ENCODE assay signal across 13 cellular contexts in the genomic region with DNA sequence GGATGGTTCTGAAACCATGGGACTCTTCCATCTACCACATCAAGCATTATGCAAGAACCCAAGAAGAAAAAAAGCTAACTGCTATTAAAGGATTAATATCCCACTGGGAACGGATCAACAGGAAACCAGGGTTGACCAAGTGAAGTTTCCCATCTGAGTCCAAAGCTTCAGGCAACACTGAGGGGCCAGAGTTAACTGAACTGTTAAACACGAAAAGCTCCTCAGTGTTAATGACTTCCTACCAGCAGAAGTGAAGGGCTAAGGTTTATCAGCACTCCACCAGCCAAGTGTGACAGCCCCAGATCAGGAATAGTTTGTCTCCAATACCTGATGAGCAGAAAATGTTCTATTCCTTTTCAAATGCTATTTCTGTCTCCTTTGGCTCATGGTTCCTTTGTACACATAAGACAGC. TPM values are rescaled to one million over a fixed set of nuclear protein-coding genes. Genes with fewer than 3 reads are reported as not detected.
DNase-seq lines count a peak whose midpoint lies in the region; ATAC-seq and TF ChIP-seq lines count a peak whose summit lies in the region.
"Had no signal": no experiment of that assay in that cellular context is flagged by ENCODE, and none has a peak within 500 bp of the region (broad histone marks: within the 10 kb centered on the region; RNA-seq: fewer than 3 reads in every experiment).

No MANE protein-coding gene starts in this region.

- no peak overlapping the region for H3K27ac Mint-ChIP-seq in activated T-cell treated with anti-CD3 and anti-CD28 coated beads, Interleukin-2, amount 50 U/mL, for 24 hours

- no peaks in the 10 kb centered on the region for H3K27me3 Mint-ChIP-seq in activated T-cell treated with anti-CD3 and anti-CD28 coated beads, Interleukin-2, amount 50 U/mL, for 24 hours

- 54 to 56% methylated on average over 2 of the region's 2 CpGs for WGBS in tibial nerve, 2 donors

- TF ChIP-seq CTCF in colonic mucosa (IDR thresholded peaks at IDR 0.05) (no peak), tibial nerve (IDR thresholded peaks at IDR 0.05) (no peak)

- H3K36me3 ChIP-seq in MG63 (peaks cover 3% of the 10 kb centered on the region), colonic mucosa (no peaks in the 10 kb centered on the region), tibial nerve (peaks cover 0 to 4% (median 0%) of the 10 kb centered on the region in 3 donors)
- H3K36me3 ChIP-seq: brain microvascular endothelial cell had no signal

- no peak overlapping the region for H3K9ac ChIP-seq in colonic mucosa (ENCODE audit: low read depth in 2 of 2, low read length in 2 of 2)

- no peaks in the 10 kb centered on the region for H3K9me3 Mint-ChIP-seq in activated T-cell treated with anti-CD3 and anti-CD28 coated beads, Interleukin-2, amount 50 U/mL, for 24 hours

- H3K27ac ChIP-seq in colonic mucosa (peak overlapping the region; percentile 16), tibial nerve (peak overlapping the region in 3 of 4 donors; percentile 2 to 65 (median 63))
- H3K27ac ChIP-seq: brain microvascular endothelial cell, HL-60 had no signal

- H3K4me1 ChIP-seq in colonic mucosa (peaks cover 5% of the 10 kb centered on the region), tibial nerve (peaks cover 0 to 41% (median 16%) of the 10 kb centered on the region in 4 donors)

- no peak for TF ChIP-seq POLR2A in tibial nerve (IDR thresholded peaks at IDR 0.05)

- H3K36me3 Mint-ChIP-seq in activated T-cell treated with anti-CD3 and anti-CD28 coated beads, Interleukin-2, amount 50 U/mL, for 24 hours (ENCODE audit: low read depth) = peaks cover 8% of the 10 kb centered on the region

- ATAC-seq in GM18861 (IDR thresholded peaks at IDR 0.05; ENCODE audit: unreplicated experiment) (no peak), HG02798 (IDR thresholded peaks at IDR 0.05; ENCODE audit: poor library complexity, unreplicated experiment) (no peak)

- no peak overlapping the region for H3K4me3 Mint-ChIP-seq in activated T-cell treated with anti-CD3 and anti-CD28 coated beads, Interleukin-2, amount 50 U/mL, for 24 hours

- no peaks in the 10 kb centered on the region for H3K27me3 ChIP-seq in MG63
- H3K27me3 ChIP-seq in colonic mucosa = no peaks in the 10 kb centered on the region
- H3K27me3 ChIP-seq in tibial nerve = no peaks in the 10 kb centered on the region
- H3K27me3 ChIP-seq: brain microvascular endothelial cell had no signal

- DNase-seq in MG63 (peak; percentile 8), colonic mucosa (no peak), kidney tubule cell (ENCODE audit: low spot score) (peak; percentile 53), tibial nerve (ENCODE audit: low spot score in 2 of 2) (no peak)
- no peak for DNase-seq in activated T-cell treated with anti-CD3 and anti-CD28 coated beads, Interleukin-2, amount 50 U/mL, for 24 hours
- DNase-seq: brain microvascular endothelial cell; NCI-H446 treated with DMSO at 0.1 percent for 48 hours; SIG-M5; stimulated activated CD4-positive, alpha-beta T cell treated with anti-CD3 and anti-CD28 coated beads, Interleukin-2, amount 100 ng/mL, for 24 hours; stimulated activated naive CD4-positive, alpha-beta T cell had no signal

- no peak for TF ChIP-seq EP300 in tibial nerve (IDR thresholded peaks at IDR 0.05)

- no peak overlapping the region for H3K4me3 ChIP-seq in MG63
- no peak overlapping the region for H3K4me3 ChIP-seq in colonic mucosa
- H3K4me3 ChIP-seq in tibial nerve = no peak overlapping the region

- H3K4me1 Mint-ChIP-seq in activated T-cell treated with anti-CD3 and anti-CD28 coated beads, Interleukin-2, amount 50 U/mL, for 24 hours (ENCODE audit: low read depth) = peaks cover 23% of the 10 kb centered on the region

- intact Hi-C loops in colonic mucosa (cut with DNase I) = no loop called here

- H3K9me3 ChIP-seq in MG63 = no peaks in the 10 kb centered on the region
- no peaks in the 10 kb centered on the region for H3K9me3 ChIP-seq in colonic mucosa
- no peaks in the 10 kb centered on the region for H3K9me3 ChIP-seq in tibial nerve

RNA-seq across cellular contexts. Expression of a gene that starts 36.7 kb away (rescaled TPM):
- total RNA-seq in MG63 (2014; rRNA removed; shearing (Covaris generic); ENCODE audit: low replicate concordance) = 11.3 and 17.6 TPM in 2 replicates
- total RNA-seq in colonic mucosa (10 to 100 TPM; 31.1 to 32.3 TPM), tibial nerve (10 to 100 TPM; 24.3 to 45.0 (median 32.0) TPM)

Comparison
In these comparisons a context has a peak if more than half of its experiments do, and no peak if none do; other contexts are left out.
1. DNase-seq: peak in MG63 (single experiment) and kidney tubule cell (single experiment); none in colonic mucosa (single experiment), tibial nerve (0 of 2) and activated T-cell treated with anti-CD3 and anti-CD28 coated beads, Interleukin-2, amount 50 U/mL, for 24 hours (single experiment).